Comparison of ENCODE assay signal across 10 cellular contexts in the genomic region with DNA sequence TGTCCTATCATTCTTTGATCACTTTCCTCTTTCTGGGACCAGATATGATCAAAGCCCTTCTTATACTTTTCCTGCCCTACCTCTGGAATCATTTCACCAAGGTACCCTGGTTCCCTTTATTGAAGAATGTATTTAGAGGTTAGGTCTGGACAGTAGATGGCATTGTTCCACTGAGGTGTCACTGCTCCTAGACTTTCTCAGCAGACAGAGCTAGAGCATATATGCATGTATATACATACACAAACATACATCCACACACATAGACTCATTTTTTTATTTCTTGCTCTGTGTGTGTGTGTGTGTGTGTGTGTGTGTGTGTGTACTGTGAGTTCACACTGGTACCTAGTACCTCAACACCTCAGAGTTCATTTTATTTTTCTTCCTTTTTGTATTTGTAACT. TPM values are rescaled to one million over a fixed set of nuclear protein-coding genes. Genes with fewer than 3 reads are reported as not detected.
A peak's percentile ranks its signal among the peaks of the same experiment; 100 is the strongest.
DNase-seq lines count a peak whose midpoint lies in the region; ATAC-seq and TF ChIP-seq lines count a peak whose summit lies in the region.
"Had no signal": no experiment of that assay in that cellular context is flagged by ENCODE, and none has a peak within 500 bp of the region (broad histone marks: within the 10 kb centered on the region; RNA-seq: fewer than 3 reads in every experiment).

No MANE protein-coding gene starts in this region.

- H3K36me3 ChIP-seq in right lobe of liver: no peaks in the 10 kb centered on the region

- H3K9me3 Mint-ChIP-seq in stimulated activated naive CD8-positive, alpha-beta T cell treated with anti-CD3 and anti-CD28 coated beads, Interleukin-15, amount 100 ng/mL, for 72 hours: no peaks in the 10 kb centered on the region

- TF ChIP-seq CTCF in LNCaP clone FGC (IDR thresholded peaks at IDR 0.05; ENCODE audit: control insufficient read depth, extremely low read depth, insufficient read depth) (peak; percentile 59), VCaP (conservative IDR thresholded peaks at IDR 0.05) (peak; percentile 74), right lobe of liver (IDR thresholded peaks at IDR 0.05) (peak; percentile 19 to 43 (median 38))

- peaks cover 6% of the 10 kb centered on the region for H3K4me1 Mint-ChIP-seq in stimulated activated naive CD8-positive, alpha-beta T cell treated with anti-CD3 and anti-CD28 coated beads, Interleukin-15, amount 100 ng/mL, for 72 hours

- DNase-seq in GF-D8 (lab: John Stamatoyannopoulos, UW) (peak; percentile 14), LNCaP clone FGC (ENCODE audit: low read depth) (no peak), right lobe of liver (no peak), HEK293T (ENCODE audit: extremely low spot score) (no peak)
- no peak for DNase-seq in stimulated activated naive CD8-positive, alpha-beta T cell treated with anti-CD3 and anti-CD28 coated beads, Interleukin-15, amount 100 ng/mL, for 72 hours
- DNase-seq: activated effector memory CD4-positive, alpha-beta T cell treated with anti-CD3 and anti-CD28 coated beads, Interleukin-2, amount 50 U/mL, for 16 hours had no signal

- CTCF ChIA-PET in HEK293T (lab: Yijun Ruan, JAX): interaction anchor here (0.7 to 1.0 kb wide), 2 partner anchors 84 to 87 kb away, joined by 3 read pairs; no protein-coding TSS in a partner anchor

- H3K4me3 ChIP-seq in LNCaP clone FGC (ENCODE audit: low read depth, low read length): no peak overlapping the region
- H3K4me3 ChIP-seq in right lobe of liver: no peak overlapping the region

- TF ChIP-seq POLR2A in right lobe of liver (IDR thresholded peaks at IDR 0.05): no peak

- no peaks in the 10 kb centered on the region for H3K27me3 ChIP-seq in right lobe of liver

- H3K27ac ChIP-seq in VCaP (no peak overlapping the region), right lobe of liver (no peak overlapping the region)

- H3K27me3 Mint-ChIP-seq in stimulated activated naive CD8-positive, alpha-beta T cell treated with anti-CD3 and anti-CD28 coated beads, Interleukin-15, amount 100 ng/mL, for 72 hours: no peaks in the 10 kb centered on the region

- intact Hi-C loops in right lobe of liver (cut with DNase I): no loop called here

- no peak overlapping the region for H3K27ac Mint-ChIP-seq in stimulated activated naive CD8-positive, alpha-beta T cell treated with anti-CD3 and anti-CD28 coated beads, Interleukin-15, amount 100 ng/mL, for 72 hours

- peaks cover 0 to 25% (median 8%) of the 10 kb centered on the region in 4 donors for H3K4me1 ChIP-seq in right lobe of liver

- ATAC-seq in right lobe of liver (peak; percentile 69 to 82 (median 80)), GM21528 (IDR thresholded peaks at IDR 0.05; ENCODE audit: low FRiP score, unreplicated experiment) (no peak), HG03135 (IDR thresholded peaks at IDR 0.05; ENCODE audit: unreplicated experiment) (no peak)
- ATAC-seq in stimulated activated naive CD8-positive, alpha-beta T cell treated with anti-CD3 and anti-CD28 coated beads, Interleukin-15, amount 100 ng/mL, for 72 hours: no peak

- H3K4me3 Mint-ChIP-seq in stimulated activated naive CD8-positive, alpha-beta T cell treated with anti-CD3 and anti-CD28 coated beads, Interleukin-15, amount 100 ng/mL, for 72 hours: no peak overlapping the region
- H3K4me3 Mint-ChIP-seq: neural crest cell had no signal

- no peaks in the 10 kb centered on the region for H3K9me3 ChIP-seq in right lobe of liver

- POLR2A ChIA-PET in HEK293T (lab: Yijun Ruan, JAX): no interaction called here

TF ChIP-seq in HEK293T, 16 proteins besides CTCF, POLR2A, EP300 and RAD21:
- no peak for TF ChIP-seq BHLHE40 (IDR thresholded peaks at IDR 0.05; ENCODE audit: borderline replicate concordance)
- no peak for TF ChIP-seq TARDBP (IDR thresholded peaks at IDR 0.05)
- TF ChIP-seq FOXA1 (IDR thresholded peaks at IDR 0.05): no peak
- no peak for TF ChIP-seq ZNF384 (IDR thresholded peaks at IDR 0.05)
- TF ChIP-seq LEF1 (IDR thresholded peaks at IDR 0.05; ENCODE audit: borderline replicate concordance): no peak
- TF ChIP-seq L3MBTL2 (conservative IDR thresholded peaks at IDR 0.05): no peak
- no peak for TF ChIP-seq HDGF (IDR thresholded peaks at IDR 0.05; ENCODE audit: borderline replicate concordance)
- TF ChIP-seq SP1 (IDR thresholded peaks at IDR 0.05): no peak
- TF ChIP-seq FOXK2 (IDR thresholded peaks at IDR 0.05): no peak

RNA-seq across cellular contexts. Expression of a gene that starts 40.9 kb away (rescaled TPM):
- total RNA-seq in right lobe of liver: 10 to 100 TPM; 15.7 to 22.1 (median 18.6) TPM

Comparison
In these comparisons a context has a peak if more than half of its experiments do, and no peak if none do; other contexts are left out.
1. ATAC-seq: peak in right lobe of liver (4 of 4); none in GM21528 (single experiment), stimulated activated naive CD8-positive, alpha-beta T cell treated with anti-CD3 and anti-CD28 coated beads, Interleukin-15, amount 100 ng/mL, for 72 hours (single experiment) and HG03135 (single experiment).
2. Peak in every context shown above with its lines, with median percentiles within 50 percentile points of each other: CTCF ChIP-seq.